ENCODE assay signal across 18 cellular contexts in genomic region chr7:153887756-153888591, GRCh38.
A peak's percentile ranks its signal among the peaks of the same experiment; 100 is the strongest.
DNase-seq lines count a peak whose midpoint lies in the region; ATAC-seq and TF ChIP-seq lines count a peak whose summit lies in the region.
"Had no signal": no experiment of that assay in that cellular context is flagged by ENCODE, and none has a peak within 500 bp of the region (broad histone marks: within the 10 kb centered on the region; RNA-seq: fewer than 3 reads in every experiment).

No MANE protein-coding gene starts in this region.

- CTCF ChIA-PET in activated CD8-positive, alpha-beta memory T cell treated with anti-CD3 and anti-CD28 coated beads, Interleukin-2, amount 10 ng/mL, durations not matched to agents 7 days and 5 days (lab: Charles Lee) = no interaction called here
- CTCF ChIA-PET in RWPE1 (lab: Yijun Ruan, JAX) = no interaction called here

- H3K9me3 Mint-ChIP-seq in activated CD8-positive, alpha-beta memory T cell treated with anti-CD3 and anti-CD28 coated beads, Interleukin-2, amount 10 ng/mL, durations not matched to agents 7 days and 5 days (ENCODE audit: low read depth) = peaks cover 2% of the 10 kb centered on the region

- H3K9me3 ChIP-seq in ectodermal cell (ENCODE audit: control insufficient read depth, low read length) (peaks cover 11% of the 10 kb centered on the region), suprapubic skin (no peaks in the 10 kb centered on the region)
- H3K9me3 ChIP-seq: A549 had no signal

- peaks cover 29% of the 10 kb centered on the region for H3K27me3 Mint-ChIP-seq in activated CD8-positive, alpha-beta memory T cell treated with anti-CD3 and anti-CD28 coated beads, Interleukin-2, amount 10 ng/mL, durations not matched to agents 7 days and 5 days

- TF ChIP-seq POLR2A in suprapubic skin (IDR thresholded peaks at IDR 0.05) = no peak

- H3K4me3 ChIP-seq in ectodermal cell (ENCODE audit: insufficient read depth, low read depth, low read length) (peak overlapping the region; percentile 20), suprapubic skin (peak overlapping the region; percentile 48)
- H3K4me3 ChIP-seq: A549, GM12878 had no signal

- H3K4me1 ChIP-seq in ectodermal cell (ENCODE audit: control insufficient read depth, insufficient read depth, low read length) (no peaks in the 10 kb centered on the region), suprapubic skin (peaks cover 17% of the 10 kb centered on the region)
- H3K4me1 ChIP-seq: A549, Peyer's patch had no signal

- no peak overlapping the region for H3K4me3 Mint-ChIP-seq in activated CD8-positive, alpha-beta memory T cell treated with anti-CD3 and anti-CD28 coated beads, Interleukin-2, amount 10 ng/mL, durations not matched to agents 7 days and 5 days
- H3K4me3 Mint-ChIP-seq: CD4-positive, alpha-beta T cell had no signal

- POLR2A ChIA-PET in RWPE1 (lab: Yijun Ruan, JAX; ENCODE audit: low non-redundant PET) = no interaction called here

- H3K27ac ChIP-seq in ectodermal cell (ENCODE audit: insufficient read depth, low read depth, low read length, poor library complexity, severe bottlenecking) (no peak overlapping the region), suprapubic skin (no peak overlapping the region), RWPE1 (no peak overlapping the region)
- H3K27ac ChIP-seq: A549, Peyer's patch, WERI-Rb-1 had no signal

- H3K36me3 ChIP-seq in ectodermal cell (ENCODE audit: control insufficient read depth, insufficient read depth, low read length) (no peaks in the 10 kb centered on the region), suprapubic skin (no peaks in the 10 kb centered on the region)
- H3K36me3 ChIP-seq: Peyer's patch, WERI-Rb-1 had no signal

- 56 to 58% methylated on average over 83 of the region's 83 CpGs for WGBS in ectodermal cell, 2 experiments
- WGBS in suprapubic skin = 2% methylated on average over 32 of the region's 83 CpGs

- H3K36me3 Mint-ChIP-seq in activated CD8-positive, alpha-beta memory T cell treated with anti-CD3 and anti-CD28 coated beads, Interleukin-2, amount 10 ng/mL, durations not matched to agents 7 days and 5 days = peaks cover 3% of the 10 kb centered on the region

- no peak for TF ChIP-seq CTCF in suprapubic skin (IDR thresholded peaks at IDR 0.05)
- TF ChIP-seq CTCF in RWPE1 (conservative IDR thresholded peaks at IDR 0.05; ENCODE audit: low read depth) = no peak

- TF ChIP-seq EP300 in suprapubic skin (IDR thresholded peaks at IDR 0.05) = no peak

- no peaks in the 10 kb centered on the region for H3K4me1 Mint-ChIP-seq in activated CD8-positive, alpha-beta memory T cell treated with anti-CD3 and anti-CD28 coated beads, Interleukin-2, amount 10 ng/mL, durations not matched to agents 7 days and 5 days

- DNase-seq in activated CD8-positive, alpha-beta memory T cell treated with anti-CD3 and anti-CD28 coated beads, Interleukin-2, amount 10 ng/mL, durations not matched to agents 7 days and 5 days = no peak
- DNase-seq in activated CD8-positive, alpha-beta memory T cell treated with anti-CD3 and anti-CD28 coated beads, Interleukin-2, amount 50 U/mL, for 48 hours = no peak
- DNase-seq in midbrain (lab: John Stamatoyannopoulos, UW) (peak; percentile 9), suprapubic skin (ENCODE audit: low spot score in 2 of 2) (no peak), RWPE1 (ENCODE audit: low spot score) (no peak), H4 (ENCODE audit: low spot score) (no peak)
- DNase-seq: CD4-positive, alpha-beta T cell; effector memory CD4-positive, alpha-beta T cell; EL; foreskin fibroblast; NCI-H1694 treated with DMSO at 0.1 percent for 48 hours; NCI-H524 treated with DMSO at 0.1 percent for 48 hours; Peyer's patch; WERI-Rb-1 had no signal

- peaks cover 51% of the 10 kb centered on the region for H3K27me3 ChIP-seq in ectodermal cell (ENCODE audit: control insufficient read depth, insufficient read depth, low read length, poor library complexity, severe bottlenecking)
- peaks cover 34% of the 10 kb centered on the region for H3K27me3 ChIP-seq in suprapubic skin
- H3K27me3 ChIP-seq: Peyer's patch had no signal

- no peak for ATAC-seq in activated CD8-positive, alpha-beta memory T cell treated with anti-CD3 and anti-CD28 coated beads, Interleukin-2, amount 10 ng/mL, durations not matched to agents 7 days and 5 days
- ATAC-seq in HG03139 (IDR thresholded peaks at IDR 0.05; ENCODE audit: unreplicated experiment) = no peak
- ATAC-seq: A549, GM12878 had no signal

- peak overlapping the region; percentile 36 for H3K27ac Mint-ChIP-seq in activated CD8-positive, alpha-beta memory T cell treated with anti-CD3 and anti-CD28 coated beads, Interleukin-2, amount 10 ng/mL, durations not matched to agents 7 days and 5 days
- H3K27ac Mint-ChIP-seq: CD4-positive, alpha-beta T cell had no signal
